ENCODE assay signal across 10 cellular contexts in the genomic region with DNA sequence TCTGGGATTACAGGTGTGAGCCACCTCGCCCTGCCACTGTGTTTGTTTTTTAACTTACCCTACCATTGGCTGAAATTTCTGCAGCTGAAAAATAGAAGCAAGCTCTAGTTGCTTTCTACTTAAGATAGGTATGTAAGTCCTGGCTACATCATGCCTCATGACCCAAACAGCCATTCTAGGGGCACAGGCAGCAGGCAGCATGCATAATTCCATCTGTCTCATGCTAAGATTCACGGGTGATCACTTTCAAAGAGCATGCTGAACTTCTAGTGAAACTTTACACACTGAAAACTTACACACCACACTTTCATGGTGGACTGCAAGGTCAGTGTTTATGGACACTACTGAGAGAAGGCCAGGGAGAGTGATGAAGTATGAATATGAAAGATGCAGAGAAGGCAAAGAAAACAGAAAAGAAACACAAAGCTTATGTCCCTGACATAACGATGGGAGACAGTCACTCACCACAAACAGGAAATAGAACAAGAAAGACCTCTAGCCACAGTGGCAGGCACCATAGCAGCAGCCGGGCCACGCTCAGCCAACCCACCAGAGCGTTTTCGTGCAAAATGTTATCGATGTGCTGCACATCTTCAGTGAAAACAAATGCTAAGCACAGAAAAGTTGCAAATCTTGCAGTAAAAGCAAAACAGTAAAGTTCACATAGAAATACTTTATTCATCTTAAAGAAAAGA.
DNase-seq lines count a peak whose midpoint lies in the region; ATAC-seq and TF ChIP-seq lines count a peak whose summit lies in the region.
"Had no signal": no experiment of that assay in that cellular context is flagged by ENCODE, and none has a peak within 500 bp of the region (broad histone marks: within the 10 kb centered on the region; RNA-seq: fewer than 3 reads in every experiment).

No MANE protein-coding gene starts in this region.

- peak overlapping the region; percentile 9 for H3K4me3 Mint-ChIP-seq in activated CD4-positive, alpha-beta memory T cell treated with anti-CD3 and anti-CD28 coated beads, Interleukin-2, amount 10 ng/mL, durations not matched to agents 7 days and 5 days
- H3K4me3 Mint-ChIP-seq in naive thymus-derived CD4-positive, alpha-beta T cell = peak overlapping the region; percentile 38 to 86 (median 74)
- H3K4me3 Mint-ChIP-seq: nephron had no signal

- no peaks in the 10 kb centered on the region for H3K27me3 ChIP-seq in naive thymus-derived CD4-positive, alpha-beta T cell (ENCODE audit: control insufficient read depth in 2 of 2, insufficient read depth in 2 of 2, low read length in 2 of 2)
- no peaks in the 10 kb centered on the region for H3K27me3 ChIP-seq in spleen (replicated peaks in 1 of 7)

- H3K9me3 Mint-ChIP-seq in activated CD4-positive, alpha-beta memory T cell treated with anti-CD3 and anti-CD28 coated beads, Interleukin-2, amount 10 ng/mL, durations not matched to agents 7 days and 5 days = peaks cover 6% of the 10 kb centered on the region
- H3K9me3 Mint-ChIP-seq in naive thymus-derived CD4-positive, alpha-beta T cell = peaks cover 0 to 12% (median 4%) of the 10 kb centered on the region in 11 donors

- peak; percentile 62 for ATAC-seq in GM18502 (IDR thresholded peaks at IDR 0.05; ENCODE audit: poor library complexity, unreplicated experiment)
- peak; percentile 69 for ATAC-seq in HG03108 (IDR thresholded peaks at IDR 0.05; ENCODE audit: unreplicated experiment)
- ATAC-seq in naive thymus-derived CD4-positive, alpha-beta T cell = peak; percentile 86
- ATAC-seq in GM19455 (IDR thresholded peaks at IDR 0.05; ENCODE audit: unreplicated experiment) = no peak

- peak; percentile 63 for DNase-seq in activated CD4-positive, alpha-beta memory T cell treated with anti-CD3 and anti-CD28 coated beads, Interleukin-2, amount 10 ng/mL, durations not matched to agents 7 days and 5 days
- peak in 7 of 9 donors; percentile 12 to 66 (median 55) for DNase-seq in naive thymus-derived CD4-positive, alpha-beta T cell
- DNase-seq in dedifferentiated amniotic fluid mesenchymal stem cell (ENCODE audit: extremely low spot score) = no peak
- DNase-seq in spleen = no peak
- DNase-seq in middle frontal gyrus (ENCODE audit: extremely low spot score, low spot score) = no peak
- DNase-seq: Calu3 had no signal

- H3K36me3 ChIP-seq in naive thymus-derived CD4-positive, alpha-beta T cell (ENCODE audit: control insufficient read depth in 2 of 3, insufficient read depth in 3 of 3, low read length in 3 of 3) = no peaks in the 10 kb centered on the region
- H3K36me3 ChIP-seq in spleen = no peaks in the 10 kb centered on the region

- H3K27ac ChIP-seq in naive thymus-derived CD4-positive, alpha-beta T cell (ENCODE audit: low read depth, low read length) = no peak overlapping the region
- peak overlapping the region in 2 of 8 donors; percentile 21 to 64 for H3K27ac ChIP-seq in spleen

- CTCF ChIA-PET in activated CD4-positive, alpha-beta memory T cell treated with anti-CD3 and anti-CD28 coated beads, Interleukin-2, amount 10 ng/mL, durations not matched to agents 7 days and 5 days (lab: Charles Lee) = interaction anchor here (0.5 to 1.0 kb wide), 4 partner anchors 103 to 265 kb away, joined by 3 to 4 read pairs (median 3); no protein-coding TSS in a partner anchor
- CTCF ChIA-PET in naive thymus-derived CD4-positive, alpha-beta T cell (lab: Charles Lee) = no interaction called here

- intact Hi-C loops in naive thymus-derived CD4-positive, alpha-beta T cell (cut with micrococcal nuclease) = loop anchor here (1.0 to 5.0 kb wide), 5 partner anchors 48 to 112 kb away; no protein-coding TSS in a partner anchor
- intact Hi-C loops in spleen (cut with DNase I; ENCODE audit: low total_unique reads) = no loop called here

- TF ChIP-seq CTCF in spleen (IDR thresholded peaks at IDR 0.05 in 8 of 11, conservative IDR thresholded peaks at IDR 0.05 in 3 of 11) = no peak

- peaks cover 14 to 22% of the 10 kb centered on the region in 2 donors for H3K4me1 ChIP-seq in naive thymus-derived CD4-positive, alpha-beta T cell (ENCODE audit: control insufficient read depth in 2 of 2, insufficient read depth in 2 of 2, low read length in 2 of 2)
- peaks cover 0 to 26% (median 2%) of the 10 kb centered on the region in 6 donors for H3K4me1 ChIP-seq in spleen

- peak overlapping the region; percentile 85 for H3K27ac Mint-ChIP-seq in activated CD4-positive, alpha-beta memory T cell treated with anti-CD3 and anti-CD28 coated beads, Interleukin-2, amount 10 ng/mL, durations not matched to agents 7 days and 5 days
- peak overlapping the region; percentile 4 to 92 (median 33) for H3K27ac Mint-ChIP-seq in naive thymus-derived CD4-positive, alpha-beta T cell

- peaks cover under 1 to 3% (median 2%) of the 10 kb centered on the region in 3 experiments for H3K9me3 ChIP-seq in naive thymus-derived CD4-positive, alpha-beta T cell (ENCODE audit: control insufficient read depth in 2 of 3, low read length in 3 of 3)
- H3K9me3 ChIP-seq in spleen = peaks cover 0 to 12% (median 5%) of the 10 kb centered on the region in 8 donors

- peak overlapping the region; percentile 38 for H3K4me3 ChIP-seq in naive thymus-derived CD4-positive, alpha-beta T cell (ENCODE audit: low read length)
- no peak overlapping the region for H3K4me3 ChIP-seq in spleen

- TF ChIP-seq POLR2A in spleen (IDR thresholded peaks at IDR 0.05) = no peak

- WGBS in spleen, 5 donors = 24 to 40% (median 31%) methylated on average over 8 of the region's 8 CpGs

- H3K27me3 Mint-ChIP-seq in activated CD4-positive, alpha-beta memory T cell treated with anti-CD3 and anti-CD28 coated beads, Interleukin-2, amount 10 ng/mL, durations not matched to agents 7 days and 5 days = no peaks in the 10 kb centered on the region
- peaks cover 0 to 7% (median 0%) of the 10 kb centered on the region in 5 donors for H3K27me3 Mint-ChIP-seq in naive thymus-derived CD4-positive, alpha-beta T cell

- peaks cover 33% of the 10 kb centered on the region for H3K4me1 Mint-ChIP-seq in activated CD4-positive, alpha-beta memory T cell treated with anti-CD3 and anti-CD28 coated beads, Interleukin-2, amount 10 ng/mL, durations not matched to agents 7 days and 5 days
- peaks cover 26 to 58% (median 41%) of the 10 kb centered on the region in 7 donors for H3K4me1 Mint-ChIP-seq in naive thymus-derived CD4-positive, alpha-beta T cell

- peaks cover 13% of the 10 kb centered on the region for H3K36me3 Mint-ChIP-seq in activated CD4-positive, alpha-beta memory T cell treated with anti-CD3 and anti-CD28 coated beads, Interleukin-2, amount 10 ng/mL, durations not matched to agents 7 days and 5 days (ENCODE audit: low read depth)
- peaks cover 0 to 35% (median 2%) of the 10 kb centered on the region in 5 donors for H3K36me3 Mint-ChIP-seq in naive thymus-derived CD4-positive, alpha-beta T cell

- POLR2A ChIA-PET in activated CD4-positive, alpha-beta memory T cell treated with anti-CD3 and anti-CD28 coated beads, Interleukin-2, amount 10 ng/mL, durations not matched to agents 7 days and 5 days (lab: Charles Lee) = interaction anchor here (0.7 to 1.3 kb wide), 4 partner anchors 83 to 120 kb away, joined by 3 to 5 read pairs (median 3); no protein-coding TSS in a partner anchor
- POLR2A ChIA-PET in naive thymus-derived CD4-positive, alpha-beta T cell (lab: Charles Lee) = interaction anchor here (0.7 to 1.5 kb wide), 2 partner anchors 24 to 287 kb away, joined by 3 read pairs; no protein-coding TSS in a partner anchor

Comparison
In these comparisons a context has a peak if more than half of its experiments do, and no peak if none do; other contexts are left out.
1. DNase-seq: peak in activated CD4-positive, alpha-beta memory T cell treated with anti-CD3 and anti-CD28 coated beads, Interleukin-2, amount 10 ng/mL, durations not matched to agents 7 days and 5 days (single experiment) and naive thymus-derived CD4-positive, alpha-beta T cell (7 of 9); none in dedifferentiated amniotic fluid mesenchymal stem cell (single experiment), spleen (single experiment) and middle frontal gyrus (single experiment).